ENCODE assay signal across 18 cellular contexts in the genomic region with DNA sequence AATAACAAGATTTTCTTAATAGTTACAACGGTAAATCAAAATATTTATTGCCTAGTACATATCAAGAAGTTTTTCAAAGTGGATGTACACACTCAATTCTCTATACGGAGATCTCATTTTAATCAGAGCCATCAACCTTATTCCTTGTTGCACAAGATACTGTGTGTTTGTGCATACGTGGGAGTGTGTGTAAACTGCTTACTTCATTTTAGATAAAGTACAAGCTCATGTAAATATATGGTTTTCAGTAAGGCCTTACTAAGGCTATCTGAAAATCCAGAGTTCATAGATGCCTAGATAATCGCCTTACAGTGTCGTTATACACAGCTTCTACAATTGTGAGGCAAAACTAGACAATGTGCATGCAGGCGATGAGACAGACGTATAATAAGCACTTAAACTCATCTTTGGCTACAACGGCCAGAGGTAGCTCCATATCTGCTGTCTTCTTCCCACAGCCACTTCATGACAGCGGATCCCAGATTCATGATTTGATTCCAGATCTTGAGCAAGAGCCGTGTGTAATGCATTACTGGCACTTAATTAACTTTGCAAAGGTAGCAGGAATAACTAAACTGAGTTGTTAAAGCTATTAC. TPM values are rescaled to one million over a fixed set of nuclear protein-coding genes. Genes with fewer than 3 reads are reported as not detected.
DNase-seq lines count a peak whose midpoint lies in the region; ATAC-seq and TF ChIP-seq lines count a peak whose summit lies in the region.
"Had no signal": no experiment of that assay in that cellular context is flagged by ENCODE, and none has a peak within 500 bp of the region (broad histone marks: within the 10 kb centered on the region; RNA-seq: fewer than 3 reads in every experiment).

No MANE protein-coding gene starts in this region.

- no peak for TF ChIP-seq POLR2A in transverse colon (IDR thresholded peaks at IDR 0.05)

- TF ChIP-seq EP300 in transverse colon (IDR thresholded peaks at IDR 0.05; ENCODE audit: low read depth), result no peak

- H3K4me1 Mint-ChIP-seq in activated T-helper 2 cell treated with anti-CD3 and anti-CD28 coated beads, Interferon-gamma antibody, Interleukin-2, Interleukin-4, amounts not matched to agents 10 μg/mL and 5 μg/mL and 100 μg/mL, durations not matched to agents 14 hours and 24 hours and 36 hours (ENCODE audit: low read depth), result peaks cover 26% of the 10 kb centered on the region

- peaks cover 9% of the 10 kb centered on the region for H3K36me3 Mint-ChIP-seq in activated T-helper 2 cell treated with anti-CD3 and anti-CD28 coated beads, Interferon-gamma antibody, Interleukin-2, Interleukin-4, amounts not matched to agents 10 μg/mL and 5 μg/mL and 100 μg/mL, durations not matched to agents 14 hours and 24 hours and 36 hours (ENCODE audit: low read depth)
- H3K36me3 Mint-ChIP-seq: natural killer cell treated with Interleukin-12 subunit alpha and Interleukin-12 subunit beta and Interleukin-15 and Interleukin-18, amount 100 ng/mL, for 72 hours had no signal

- H3K4me3 ChIP-seq in RWPE2 (ENCODE audit: severe bottlenecking), result peak overlapping the region; percentile 84
- peak overlapping the region; percentile 69 for H3K4me3 ChIP-seq in iPS-18a (ENCODE audit: low read length)
- no peak overlapping the region for H3K4me3 ChIP-seq in transverse colon
- H3K4me3 ChIP-seq: spleen had no signal

- H3K27me3 ChIP-seq in RWPE2 (ENCODE audit: insufficient read depth, poor library complexity, severe bottlenecking) (no peaks in the 10 kb centered on the region), iPS-18a (ENCODE audit: control insufficient read depth, insufficient read depth, low read length) (peaks cover 14% of the 10 kb centered on the region), transverse colon (peaks cover 20% of the 10 kb centered on the region)
- H3K27me3 ChIP-seq: colonic mucosa, MG63 had no signal

- in situ Hi-C loops in transverse colon (cut with MboI; ENCODE audit: low pct_ligation_motif_present in 1 of 4, low pct_unique_long_range_greater_than_20kb in 1 of 4, low sequenced_read_pairs in 3 of 4), result loop anchor here (10.0 to 25.0 kb wide), 7 partner anchors 100 to 658 kb away; a partner anchor contains a TSS

- TF ChIP-seq CTCF in RWPE2 (IDR thresholded peaks at IDR 0.05; ENCODE audit: poor library complexity, severe bottlenecking) (no peak), transverse colon (IDR thresholded peaks at IDR 0.05) (no peak)

- peaks cover 60% of the 10 kb centered on the region for H3K36me3 ChIP-seq in RWPE2 (ENCODE audit: low read depth)
- peaks cover 2% of the 10 kb centered on the region for H3K36me3 ChIP-seq in iPS-18a (ENCODE audit: control insufficient read depth, low read depth, low read length)
- no peaks in the 10 kb centered on the region for H3K36me3 ChIP-seq in transverse colon
- H3K36me3 ChIP-seq: colonic mucosa, spleen, upper lobe of left lung had no signal

- no peak overlapping the region for H3K27ac Mint-ChIP-seq in activated T-helper 2 cell treated with anti-CD3 and anti-CD28 coated beads, Interferon-gamma antibody, Interleukin-2, Interleukin-4, amounts not matched to agents 10 μg/mL and 5 μg/mL and 100 μg/mL, durations not matched to agents 14 hours and 24 hours and 36 hours
- H3K27ac Mint-ChIP-seq: activated naive CD4-positive, alpha-beta T cell treated with anti-CD3 and anti-CD28 coated beads for 36 hours; natural killer cell treated with Interleukin-12 subunit alpha and Interleukin-12 subunit beta and Interleukin-15 and Interleukin-18, amount 100 ng/mL, for 72 hours had no signal

- peaks cover 23% of the 10 kb centered on the region for H3K27me3 Mint-ChIP-seq in activated T-helper 2 cell treated with anti-CD3 and anti-CD28 coated beads, Interferon-gamma antibody, Interleukin-2, Interleukin-4, amounts not matched to agents 10 μg/mL and 5 μg/mL and 100 μg/mL, durations not matched to agents 14 hours and 24 hours and 36 hours (ENCODE audit: low read depth)

- H3K4me1 ChIP-seq in RWPE2 (ENCODE audit: insufficient read depth, poor library complexity, severe bottlenecking), result peaks cover 48% of the 10 kb centered on the region
- H3K4me1 ChIP-seq in iPS-18a (ENCODE audit: control insufficient read depth, low read depth, low read length), result peaks cover 24% of the 10 kb centered on the region
- H3K4me1 ChIP-seq in transverse colon, result peaks cover 0 to 42% (median 12%) of the 10 kb centered on the region in 4 donors

- peak overlapping the region; percentile 76 for H3K9ac ChIP-seq in iPS-18a (ENCODE audit: low read length)

- intact Hi-C loops in transverse colon (cut with DNase I; ENCODE audit: low total_unique reads), result no loop called here
- intact Hi-C loops in activated T-helper 2 cell treated with anti-CD3 and anti-CD28 coated beads, Interferon-gamma antibody, Interleukin-2, Interleukin-4, amounts not matched to agents 10 μg/mL and 5 μg/mL and 100 μg/mL, durations not matched to agents 14 hours and 24 hours and 36 hours (cut with micrococcal nuclease), result loop anchor here (5.0 kb wide), 2 partner anchors 237 to 612 kb away; a partner anchor contains a TSS

- no peaks in the 10 kb centered on the region for H3K9me3 ChIP-seq in RWPE2 (ENCODE audit: severe bottlenecking)
- no peaks in the 10 kb centered on the region for H3K9me3 ChIP-seq in iPS-18a (ENCODE audit: control insufficient read depth, low read depth, low read length)
- H3K9me3 ChIP-seq in transverse colon, result no peaks in the 10 kb centered on the region
- H3K9me3 ChIP-seq: colonic mucosa, MG63, spleen, upper lobe of left lung had no signal

- ATAC-seq in RWPE2 (ENCODE audit: low read depth), result no peak
- ATAC-seq: natural killer cell treated with Interleukin-12 subunit alpha and Interleukin-12 subunit beta and Interleukin-15 and Interleukin-18, amount 100 ng/mL, for 72 hours had no signal

- DNase-seq in SHP77 treated with DMSO at 0.1 percent for 48 hours (lab: John Stamatoyannopoulos, UW) (peak; percentile 31), SHP77 (lab: John Stamatoyannopoulos, UW) (no peak), RWPE2 (ENCODE audit: low spot score) (no peak), transverse colon (no peak), anterior cingulate cortex (lab: John Stamatoyannopoulos, UW) (no peak), pons (ENCODE audit: low spot score) (no peak)
- no peak for DNase-seq in activated T-helper 2 cell treated with anti-CD3 and anti-CD28 coated beads, Interferon-gamma antibody, Interleukin-2, Interleukin-4, amounts not matched to agents 10 μg/mL and 5 μg/mL and 100 μg/mL, durations not matched to agents 14 hours and 24 hours and 36 hours (ENCODE audit: low spot score)
- DNase-seq: activated naive CD4-positive, alpha-beta T cell treated with anti-CD3 and anti-CD28 coated beads for 36 hours; kidney glomerular epithelial cell; MG63; NCI-H510A; SIG-M5; spleen; upper lobe of left lung had no signal

- H3K27ac ChIP-seq in RWPE2 (ENCODE audit: poor library complexity, severe bottlenecking) (peak overlapping the region; percentile 87), iPS-18a (ENCODE audit: low read length) (no peak overlapping the region), transverse colon (peak overlapping the region in 3 of 4 donors; percentile 94 to 98 (median 95))
- H3K27ac ChIP-seq: HL-60, spleen had no signal

- H3K9me3 Mint-ChIP-seq in activated T-helper 2 cell treated with anti-CD3 and anti-CD28 coated beads, Interferon-gamma antibody, Interleukin-2, Interleukin-4, amounts not matched to agents 10 μg/mL and 5 μg/mL and 100 μg/mL, durations not matched to agents 14 hours and 24 hours and 36 hours, result no peaks in the 10 kb centered on the region
- H3K9me3 Mint-ChIP-seq: activated naive CD4-positive, alpha-beta T cell treated with anti-CD3 and anti-CD28 coated beads for 36 hours; natural killer cell treated with Interleukin-12 subunit alpha and Interleukin-12 subunit beta and Interleukin-15 and Interleukin-18, amount 100 ng/mL, for 72 hours had no signal

- no peak overlapping the region for H3K4me3 Mint-ChIP-seq in activated T-helper 2 cell treated with anti-CD3 and anti-CD28 coated beads, Interferon-gamma antibody, Interleukin-2, Interleukin-4, amounts not matched to agents 10 μg/mL and 5 μg/mL and 100 μg/mL, durations not matched to agents 14 hours and 24 hours and 36 hours (ENCODE audit: low read depth)
- H3K4me3 Mint-ChIP-seq: activated naive CD4-positive, alpha-beta T cell treated with anti-CD3 and anti-CD28 coated beads for 36 hours; natural killer cell treated with Interleukin-12 subunit alpha and Interleukin-12 subunit beta and Interleukin-15 and Interleukin-18, amount 100 ng/mL, for 72 hours had no signal

- WGBS in transverse colon (ENCODE audit: low coverage in 1 of 2), 2 donors, result 60 to 77% methylated on average over 6 to 10 of the region's 10 CpGs

RNA-seq across cellular contexts. Expression of a gene that starts 2.5 kb away (rescaled TPM):
- 10 to 100 TPM; 18.1 to 73.0 (median 55.5) TPM for total RNA-seq in transverse colon
- total RNA-seq in activated T-helper 2 cell treated with anti-CD3 and anti-CD28 coated beads, Interferon-gamma antibody, Interleukin-2, Interleukin-4, amounts not matched to agents 10 μg/mL and 5 μg/mL and 100 μg/mL, durations not matched to agents 14 hours and 24 hours and 36 hours, result 6.4 and 7.0 TPM in 2 replicates

RNA-seq across cellular contexts. Expression of a gene that starts 57.0 kb away (rescaled TPM):
- 10 to 100 TPM in 3 of 4 donors, 1 to 10 TPM in 1; 6.7 to 17.1 (median 13.2) TPM for total RNA-seq in transverse colon
- total RNA-seq in activated T-helper 2 cell treated with anti-CD3 and anti-CD28 coated beads, Interferon-gamma antibody, Interleukin-2, Interleukin-4, amounts not matched to agents 10 μg/mL and 5 μg/mL and 100 μg/mL, durations not matched to agents 14 hours and 24 hours and 36 hours, result 0.48 and 0.55 TPM in 2 replicates

Comparison
In these comparisons a context has a peak if more than half of its experiments do, and no peak if none do; other contexts are left out.
1. H3K4me3 ChIP-seq: peak in RWPE2 (single experiment) and iPS-18a (single experiment); none in transverse colon (0 of 4).